12 cellular contexts compared by ENCODE assay signal in genomic region chr1:91026777-91027176, GRCh38. TPM values are rescaled to one million over a fixed set of nuclear protein-coding genes. Genes with fewer than 3 reads are reported as not detected.
A peak's percentile ranks its signal among the peaks of the same experiment; 100 is the strongest.
DNase-seq lines count a peak whose midpoint lies in the region; ATAC-seq and TF ChIP-seq lines count a peak whose summit lies in the region.
"Had no signal": no experiment of that assay in that cellular context is flagged by ENCODE, and none has a peak within 500 bp of the region (broad histone marks: within the 10 kb centered on the region; RNA-seq: fewer than 3 reads in every experiment).

No MANE protein-coding gene starts in this region.

- H2AFZ ChIP-seq in PC-3 (ENCODE audit: low read length) = 0 out of 2 replicates have a peak overlapping the region, but pooled peaks have one; percentile 35

- BruUV-seq in PC-3 (replicated peaks; lab: Mats Ljungman, UMichigan) = no TSS peak

- H3K9me3 ChIP-seq in PC-3 (ENCODE audit: low read length) = no peaks in the 10 kb centered on the region

- H3F3A ChIP-seq in PC-3 (ENCODE audit: low read length, unreplicated experiment) = no peaks in the 10 kb centered on the region

- H3K9ac ChIP-seq in PC-3 (ENCODE audit: low read length) = no peak overlapping the region

- no peaks in the 10 kb centered on the region for H4K20me1 ChIP-seq in PC-3 (ENCODE audit: low read length)

- H3K9me2 ChIP-seq in PC-3 (replicated peaks; ENCODE audit: low read length) = no peaks in the 10 kb centered on the region; the same call in 1 of the 2 replicates

- TF ChIP-seq CTCF in natural killer cell (IDR thresholded peaks at IDR 0.05) (peak; percentile 30), PC-3 (conservative IDR thresholded peaks at IDR 0.05; ENCODE audit: low read depth, low read length) (peak; percentile 46; the same call in 1 of the 2 replicates), epithelial cell of proximal tubule (conservative IDR thresholded peaks at IDR 0.05; ENCODE audit: low read depth, low read length) (peak; percentile 45)

- H3K4me1 ChIP-seq in PC-3 (ENCODE audit: insufficient read depth, low read length) = peaks cover 18% of the 10 kb centered on the region

- ATAC-seq in natural killer cell = no peak
- ATAC-seq in natural killer cell treated with Interleukin-12 subunit alpha and Interleukin-12 subunit beta and Interleukin-15 and Interleukin-18, amount 100 ng/mL, for 72 hours = no peak
- no peak for ATAC-seq in PC-3
- ATAC-seq in GM18868 (IDR thresholded peaks at IDR 0.05; ENCODE audit: unreplicated experiment) = no peak
- ATAC-seq in GM18867 (IDR thresholded peaks at IDR 0.05; ENCODE audit: unreplicated experiment) = no peak
- ATAC-seq in GM18907 (IDR thresholded peaks at IDR 0.05; ENCODE audit: unreplicated experiment) = no peak

- no peaks in the 10 kb centered on the region for H3K36me3 Mint-ChIP-seq in natural killer cell
- no peaks in the 10 kb centered on the region for H3K36me3 Mint-ChIP-seq in natural killer cell treated with Interleukin-12 subunit alpha and Interleukin-12 subunit beta and Interleukin-15 and Interleukin-18, amount 100 ng/mL, for 72 hours
- H3K36me3 Mint-ChIP-seq in activated CD4-positive, alpha-beta T cell treated with anti-CD3 and anti-CD28 coated beads, Interleukin-2, amount 10 ng/mL, durations not matched to agents 7 days and 5 days (ENCODE audit: low read depth) = peaks cover 4% of the 10 kb centered on the region

- DNase-seq in natural killer cell (no peak), PC-3 (peak; percentile 70), epithelial cell of proximal tubule (ENCODE audit: low read depth) (no peak)
- DNase-seq in natural killer cell treated with Interleukin-12 subunit alpha and Interleukin-12 subunit beta and Interleukin-15 and Interleukin-18, amount 100 ng/mL, for 72 hours (ENCODE audit: low spot score) = no peak
- no peak for DNase-seq in activated CD4-positive, alpha-beta T cell treated with anti-CD3 and anti-CD28 coated beads, Interleukin-2, amount 10 ng/mL, durations not matched to agents 7 days and 5 days
- DNase-seq: NCI-H2107, SW 1271 had no signal

- CTCF ChIA-PET in PC-3 (lab: Charles Lee) = interaction anchor here (1.1 kb wide), 1 partner anchor 305 kb away, joined by 5 read pairs; no protein-coding TSS in a partner anchor
- CTCF ChIA-PET in activated CD4-positive, alpha-beta T cell treated with anti-CD3 and anti-CD28 coated beads, Interleukin-2, amount 10 ng/mL, durations not matched to agents 7 days and 5 days (lab: Charles Lee) = interaction anchor here (1.2 kb wide), 1 partner anchor 11 kb away, joined by 3 read pairs; no protein-coding TSS in a partner anchor

- no peaks in the 10 kb centered on the region for H3K9me3 Mint-ChIP-seq in natural killer cell
- no peaks in the 10 kb centered on the region for H3K9me3 Mint-ChIP-seq in natural killer cell treated with Interleukin-12 subunit alpha and Interleukin-12 subunit beta and Interleukin-15 and Interleukin-18, amount 100 ng/mL, for 72 hours
- no peaks in the 10 kb centered on the region for H3K9me3 Mint-ChIP-seq in activated CD4-positive, alpha-beta T cell treated with anti-CD3 and anti-CD28 coated beads, Interleukin-2, amount 10 ng/mL, durations not matched to agents 7 days and 5 days
- H3K9me3 Mint-ChIP-seq: CD4-positive, alpha-beta memory T cell; central memory CD8-positive, alpha-beta T cell had no signal

- no peak overlapping the region for H3K4me3 Mint-ChIP-seq in natural killer cell
- no peak overlapping the region for H3K4me3 Mint-ChIP-seq in natural killer cell treated with Interleukin-12 subunit alpha and Interleukin-12 subunit beta and Interleukin-15 and Interleukin-18, amount 100 ng/mL, for 72 hours
- H3K4me3 Mint-ChIP-seq in activated CD4-positive, alpha-beta T cell treated with anti-CD3 and anti-CD28 coated beads, Interleukin-2, amount 10 ng/mL, durations not matched to agents 7 days and 5 days = no peak overlapping the region
- H3K4me3 Mint-ChIP-seq: CD4-positive, alpha-beta memory T cell; central memory CD8-positive, alpha-beta T cell had no signal

- peaks cover 7 to 9% of the 10 kb centered on the region in 2 donors for H3K4me1 Mint-ChIP-seq in natural killer cell
- H3K4me1 Mint-ChIP-seq in natural killer cell treated with Interleukin-12 subunit alpha and Interleukin-12 subunit beta and Interleukin-15 and Interleukin-18, amount 100 ng/mL, for 72 hours (ENCODE audit: low read depth in 2 of 2) = peaks cover 5 to 7% of the 10 kb centered on the region in 2 donors
- H3K4me1 Mint-ChIP-seq in activated CD4-positive, alpha-beta T cell treated with anti-CD3 and anti-CD28 coated beads, Interleukin-2, amount 10 ng/mL, durations not matched to agents 7 days and 5 days = peaks cover 9% of the 10 kb centered on the region

- no peaks in the 10 kb centered on the region for H3K36me3 ChIP-seq in PC-3 (ENCODE audit: low read depth, low read length)

- peaks cover 9% of the 10 kb centered on the region for H3K79me2 ChIP-seq in PC-3 (ENCODE audit: low read length)

- H3K4me3 ChIP-seq in PC-3 (ENCODE audit: low read length) (no peak overlapping the region), epithelial cell of proximal tubule (ENCODE audit: low read depth, low read length) (no peak overlapping the region)

- peaks cover 13 to 17% of the 10 kb centered on the region in 2 donors for H3K27me3 Mint-ChIP-seq in natural killer cell (ENCODE audit: low read depth in 2 of 2)
- H3K27me3 Mint-ChIP-seq in natural killer cell treated with Interleukin-12 subunit alpha and Interleukin-12 subunit beta and Interleukin-15 and Interleukin-18, amount 100 ng/mL, for 72 hours = peaks cover 12% of the 10 kb centered on the region in 2 donors
- H3K27me3 Mint-ChIP-seq in activated CD4-positive, alpha-beta T cell treated with anti-CD3 and anti-CD28 coated beads, Interleukin-2, amount 10 ng/mL, durations not matched to agents 7 days and 5 days = peaks cover 7% of the 10 kb centered on the region

- H3K27ac ChIP-seq in PC-3 (ENCODE audit: low read length) = no peak overlapping the region

- peak overlapping the region; percentile 39 for H3K4me2 ChIP-seq in PC-3 (ENCODE audit: low read length)

- no peak overlapping the region for H3K27ac Mint-ChIP-seq in natural killer cell
- no peak overlapping the region for H3K27ac Mint-ChIP-seq in natural killer cell treated with Interleukin-12 subunit alpha and Interleukin-12 subunit beta and Interleukin-15 and Interleukin-18, amount 100 ng/mL, for 72 hours
- H3K27ac Mint-ChIP-seq in activated CD4-positive, alpha-beta T cell treated with anti-CD3 and anti-CD28 coated beads, Interleukin-2, amount 10 ng/mL, durations not matched to agents 7 days and 5 days = no peak overlapping the region

- H3K27me3 ChIP-seq in PC-3 (ENCODE audit: low read length) = peaks cover 8% of the 10 kb centered on the region; the same call in 1 of the 2 replicates

- POLR2A ChIA-PET in PC-3 (lab: Charles Lee; ENCODE audit: unreplicated experiment) = interaction anchor here (0.6 kb wide), 1 partner anchor 62 kb away, joined by 5 read pairs; no protein-coding TSS in a partner anchor
- POLR2A ChIA-PET in activated CD4-positive, alpha-beta T cell treated with anti-CD3 and anti-CD28 coated beads, Interleukin-2, amount 10 ng/mL, durations not matched to agents 7 days and 5 days (lab: Charles Lee) = no interaction called here

- intact Hi-C loops in natural killer cell (cut with micrococcal nuclease) = no loop called here
- intact Hi-C loops in PC-3 (cut with micrococcal nuclease) = loop anchor here (2.0 kb wide), 1 partner anchor 306 kb away; no protein-coding TSS in a partner anchor

RNA-seq across cellular contexts. Expression of gene ZNF644, which starts 4.9 kb away (rescaled TPM):
- total RNA-seq in natural killer cell = 100 to 1,000 TPM; 135 to 157 (median 142) TPM
- total RNA-seq in natural killer cell treated with Interleukin-12 subunit alpha and Interleukin-12 subunit beta and Interleukin-15 and Interleukin-18, amount 100 ng/mL, for 72 hours = 10 to 100 TPM; 58.4 to 76.6 TPM
- total RNA-seq in PC-3 (2014; rRNA removed) = 39.6 and 44.4 TPM in 2 replicates
- total RNA-seq in epithelial cell of proximal tubule = 26.2 and 26.3 TPM in 2 replicates
- total RNA-seq in activated CD4-positive, alpha-beta T cell treated with anti-CD3 and anti-CD28 coated beads, Interleukin-2, amount 10 ng/mL, durations not matched to agents 7 days and 5 days = 10 to 100 TPM; 51.6 to 53.9 TPM
